In genomic region chr5:177494356-177495195, GRCh38 we compare ENCODE assay signal across 8 cellular contexts. TPM values are rescaled to one million over a fixed set of nuclear protein-coding genes. Genes with fewer than 3 reads are reported as not detected.
A peak's percentile ranks its signal among the peaks of the same experiment; 100 is the strongest.
DNase-seq lines count a peak whose midpoint lies in the region; ATAC-seq, FAIRE-seq and TF ChIP-seq lines count a peak whose summit lies in the region.
"Had no signal": no experiment of that assay in that cellular context is flagged by ENCODE, and none has a peak within 500 bp of the region (broad histone marks: within the 10 kb centered on the region; RNA-seq: fewer than 3 reads in every experiment).

No MANE protein-coding gene starts in this region.

- SMC1A ChIA-PET in GM12878 (lab: Charles Lee; ENCODE audit: uncharacterized antibody, unreplicated experiment): interaction anchor here (0.8 to 2.2 kb wide), 6 partner anchors 16 to 91 kb away, joined by 3 to 11 read pairs (median 4); no protein-coding TSS in a partner anchor

- no peak overlapping the region for H3K9ac ChIP-seq in GM12878 (ENCODE audit: control insufficient read depth, insufficient read depth, low read length)
- no peak overlapping the region for H3K9ac ChIP-seq in kidney (ENCODE audit: low read length in 2 of 2)

- TF ChIP-seq CTCF in GM13977 (IDR thresholded peaks at IDR 0.05; ENCODE audit: extremely low read depth, insufficient read depth, missing control alignments) (no peak), GM12878 (IDR thresholded peaks at IDR 0.05 in 2 of 3, conservative IDR thresholded peaks at IDR 0.05 in 1 of 3; ENCODE audit: control insufficient read depth in 2 of 3, extremely low read depth in 1 of 3, insufficient read depth in 1 of 3, low read depth in 3 of 3, low read length in 3 of 3) (0 out of 6 replicates have a peak, but pooled peaks have one; percentile 7 to 14 (median 7)), kidney (IDR thresholded peaks at IDR 0.05; ENCODE audit: borderline replicate concordance, extremely low read depth, insufficient read depth) (peak; percentile 11)

- FAIRE-seq in GM12878 (lab: Jason Lieb, UNC) (no peak), kidney (lab: Jason Lieb, UNC) (no peak)

- H3K4me3 Mint-ChIP-seq in stimulated activated naive CD8-positive, alpha-beta T cell treated with anti-CD3 and anti-CD28 coated beads, Interleukin-15, amount 100 ng/mL, for 72 hours: peak overlapping the region; percentile 42 to 86
- H3K4me3 Mint-ChIP-seq: activated naive CD4-positive, alpha-beta T cell treated with anti-CD3 and anti-CD28 coated beads, Interleukin-2, amount 50 U/mL, for 24 hours had no signal

- H3K27ac Mint-ChIP-seq in stimulated activated naive CD8-positive, alpha-beta T cell treated with anti-CD3 and anti-CD28 coated beads, Interleukin-15, amount 100 ng/mL, for 72 hours: peak overlapping the region in 1 of 2 donors; percentile 87
- H3K27ac Mint-ChIP-seq: activated naive CD4-positive, alpha-beta T cell treated with anti-CD3 and anti-CD28 coated beads, Interleukin-2, amount 50 U/mL, for 24 hours had no signal

- H3K9me3 Mint-ChIP-seq in stimulated activated naive CD8-positive, alpha-beta T cell treated with anti-CD3 and anti-CD28 coated beads, Interleukin-15, amount 100 ng/mL, for 72 hours: no peaks in the 10 kb centered on the region
- H3K9me3 Mint-ChIP-seq: activated naive CD4-positive, alpha-beta T cell treated with anti-CD3 and anti-CD28 coated beads, Interleukin-2, amount 50 U/mL, for 24 hours had no signal

- peak; percentile 53 for ATAC-seq in GM12878
- peak; percentile 42 for ATAC-seq in stimulated activated naive CD8-positive, alpha-beta T cell treated with anti-CD3 and anti-CD28 coated beads, Interleukin-15, amount 100 ng/mL, for 72 hours
- ATAC-seq in HG03175 (IDR thresholded peaks at IDR 0.05; ENCODE audit: unreplicated experiment): no peak

- no peak overlapping the region; the same call in 1 of the 2 replicates for H3K4me3 ChIP-seq in GM12878
- no peak overlapping the region for H3K4me3 ChIP-seq in kidney (ENCODE audit: low read length in 2 of 2)

- WGBS in GM12878 (ENCODE audit: insufficient coverage, insufficient replicate concordance, low lambda C conversion rate, missing lambda C conversion rate): 70% methylated on average over 9 of the region's 11 CpGs

- peaks cover 6% of the 10 kb centered on the region for H3K79me2 ChIP-seq in GM12878 (ENCODE audit: control insufficient read depth, insufficient read depth, low read length)

- no peak overlapping the region for H2AFZ ChIP-seq in GM12878 (ENCODE audit: control insufficient read depth, low read depth, low read length)

- RAD21 ChIA-PET in GM12878 (lab: Charles Lee; ENCODE audit: unreplicated experiment): interaction anchor here (1.3 to 2.8 kb wide), 8 partner anchors 13 to 183 kb away, joined by 3 to 17 read pairs (median 4); partner anchors contain the start of gene MXD3

- H3K27me3 ChIP-seq in GM12878 (replicated peaks in 1 of 2; ENCODE audit: control insufficient read depth in 2 of 2, insufficient read depth in 2 of 2, low read length in 1 of 2): no peaks in the 10 kb centered on the region; a peak in 1 of 4 replicates

- POLR2A ChIA-PET in GM12878 (lab: Charles Lee): interaction anchor here (0.8 to 4.2 kb wide), 6 partner anchors 12 to 105 kb away, joined by 3 to 18 read pairs (median 5); partner anchors contain the start of gene DOK3

- no peak for TF ChIP-seq RAD21 in GM12878 (IDR thresholded peaks at IDR 0.05; ENCODE audit: insufficient read depth, low read depth, low read length)

- TF ChIP-seq POLR2A in GM12878 (IDR thresholded peaks at IDR 0.05; ENCODE audit: low read depth, low read length): 0 out of 2 replicates have a peak, but pooled peaks have one; percentile 22

- BruUV-seq in GM12878 (replicated peaks; lab: Mats Ljungman, UMichigan): no TSS peak

- H3K36me3 ChIP-seq in GM12878 (ENCODE audit: control insufficient read depth in 2 of 2, insufficient read depth in 2 of 2, low read length in 1 of 2) (peaks cover 0 to 6% of the 10 kb centered on the region in 2 experiments; a peak in 2 of 4 replicates), kidney (ENCODE audit: control insufficient read depth in 1 of 2, insufficient read depth in 2 of 2, low read length in 2 of 2) (no peaks in the 10 kb centered on the region)

- no peaks in the 10 kb centered on the region for H4K20me1 ChIP-seq in GM12878 (ENCODE audit: control insufficient read depth, insufficient read depth)

- H3K4me1 Mint-ChIP-seq in stimulated activated naive CD8-positive, alpha-beta T cell treated with anti-CD3 and anti-CD28 coated beads, Interleukin-15, amount 100 ng/mL, for 72 hours: peaks cover 64% of the 10 kb centered on the region

- peak overlapping the region; percentile 69 for H3K27ac ChIP-seq in GM12878 (ENCODE audit: control insufficient read depth, insufficient read depth)
- peak overlapping the region; percentile 43 to 91 for H3K27ac ChIP-seq in kidney (ENCODE audit: low read depth in 2 of 2, low read length in 2 of 2)

- intact Hi-C loops in GM12878 (cut with micrococcal nuclease; ENCODE audit: unreplicated experiment): no loop called here
- intact Hi-C loops in kidney (cut with DNase I): no loop called here

- in situ Hi-C loops in GM13977 (cut with MboI; ENCODE audit: low pct_unique_long_range_greater_than_20kb, low sequenced_read_pairs, unreplicated experiment) (no loop called here), GM12878 (cut with MboI) (no loop called here)

- no peak for TF ChIP-seq EP300 in GM12878 (IDR thresholded peaks at IDR 0.05; ENCODE audit: borderline replicate concordance in 1 of 2, control insufficient read depth in 1 of 2, low read depth in 2 of 2, low read length in 2 of 2)

- peak; percentile 62 for DNase-seq in GM13977 (ENCODE audit: low spot score)
- DNase-seq in NOMO-1 treated with dmso at 0.1 percent for 144 hours (lab: John Stamatoyannopoulos, UW; ENCODE audit: unreplicated experiment): peak; percentile 80
- no peak for DNase-seq in GM12878 (ENCODE audit: low read depth, low spot score)
- peak; percentile 92 for DNase-seq in kidney
- DNase-seq in stimulated activated naive CD8-positive, alpha-beta T cell treated with anti-CD3 and anti-CD28 coated beads, Interleukin-15, amount 100 ng/mL, for 72 hours: peak in 1 of 2 donors; percentile 35
- no peak for DNase-seq in HuH-7 (ENCODE audit: low spot score)

- peaks cover 16% of the 10 kb centered on the region for H3K27me3 Mint-ChIP-seq in stimulated activated naive CD8-positive, alpha-beta T cell treated with anti-CD3 and anti-CD28 coated beads, Interleukin-15, amount 100 ng/mL, for 72 hours
- H3K27me3 Mint-ChIP-seq: activated naive CD4-positive, alpha-beta T cell treated with anti-CD3 and anti-CD28 coated beads, Interleukin-2, amount 50 U/mL, for 24 hours had no signal

- H3K4me2 ChIP-seq in GM12878 (ENCODE audit: control insufficient read depth, insufficient read depth): peak overlapping the region; percentile 90

- H3K9me3 ChIP-seq in GM12878 (replicated peaks; ENCODE audit: control insufficient read depth, insufficient read depth, low read length) (no peaks in the 10 kb centered on the region), kidney (ENCODE audit: control insufficient read depth in 1 of 2, low read length in 2 of 2) (no peaks in the 10 kb centered on the region)

- H3K4me1 ChIP-seq in GM12878 (ENCODE audit: control insufficient read depth, insufficient read depth, low read length) (peaks cover 26% of the 10 kb centered on the region), kidney (ENCODE audit: control insufficient read depth in 1 of 2, insufficient read depth in 1 of 2, low read depth in 1 of 2, low read length in 2 of 2) (peaks cover 0 to 14% of the 10 kb centered on the region in 2 donors)

- CTCF ChIA-PET in GM12878 (lab: Yijun Ruan, JAX): interaction anchor here (0.6 to 4.9 kb wide), 12 partner anchors 14 to 834 kb away, joined by 3 to 36 read pairs (median 5); partner anchors contain the start of gene DOK3

RNA-seq across cellular contexts. Expression of gene PDLIM7, which starts 2.8 kb away (rescaled TPM):
- total RNA-seq in GM12878 (2013; cell fraction: nucleolus; rRNA removed): 37.7 and 45.6 TPM in 2 replicates
- 15.5 and 18.2 TPM in 2 replicates for total RNA-seq in GM12878 (2014; rRNA removed)
- 6.2 and 7.6 TPM in 2 replicates for total RNA-seq in GM12878 (2014; rRNA removed; fragmentation: Illumina TruSeq; extraction: Trizol)
- 30.3 and 36.6 TPM in 2 replicates for total RNA-seq in GM12878 (2021)
- polyA plus RNA-seq in GM12878 (2011; ENCODE audit: low read depth): 8.6 TPM
- 10.2 and 23.1 TPM in 2 replicates for polyA plus RNA-seq in GM12878 (2011; rRNA removed)
- 30.5 and 48.8 TPM in 2 replicates for polyA plus RNA-seq in GM12878 (2011; cell fraction: cytosol; rRNA removed)
- polyA plus RNA-seq in GM12878 (2011; cell fraction: nucleus; rRNA removed): 173 and 211 TPM in 2 replicates
- polyA plus RNA-seq in GM12878 (2012): 21.0 and 23.7 TPM in 2 replicates
- 1.1 and 5.1 TPM in 2 replicates for polyA plus RNA-seq in GM12878 (2014; fragmentation: Illumina TruSeq; extraction: Trizol)
- 1 to 10 TPM in 1 of 2 experiments, under 1 TPM in 1; 0.82 to 2.3 TPM for polyA plus RNA-seq in GM12878 (2014; fragmentation: Nextera tagmentation; extraction: Ambion mirVana)
- polyA plus RNA-seq in GM12878 (2014; rRNA removed): 33.3 and 47.9 TPM in 2 replicates
- polyA plus RNA-seq in GM12878 (2016; fragmentation: Nextera tagmentation; extraction: Ambion mirVana): 10 to 100 TPM; 35.3 to 35.8 TPM
- 15.1 and 21.8 TPM in 2 replicates for polyA minus RNA-seq in GM12878 (2011; rRNA and poly(A)+ RNA removed)
- polyA minus RNA-seq in GM12878 (2011; cell fraction: cytosol; rRNA and poly(A)+ RNA removed): 16.8 and 19.9 TPM in 2 replicates
- polyA minus RNA-seq in GM12878 (2011; cell fraction: nucleus; rRNA and poly(A)+ RNA removed): 27.6 and 54.2 TPM in 2 replicates
- 89.7 TPM for total RNA-seq in kidney
- polyA plus RNA-seq in kidney (ENCODE audit: insufficient read depth, low read depth, low replicate concordance): 46.4 TPM

RNA-seq across cellular contexts. Expression of gene DOK3, which starts 15.1 kb away (rescaled TPM):
- 146 and 175 TPM in 2 replicates for total RNA-seq in GM12878 (2013; cell fraction: nucleolus; rRNA removed)
- total RNA-seq in GM12878 (2014; rRNA removed) (48.8 and 52.6 TPM in 2 replicates), GM12878 (2014; rRNA removed; fragmentation: Illumina TruSeq; extraction: Trizol) (16.4 and 17.7 TPM in 2 replicates), GM12878 (2021) (95.3 and 107 TPM in 2 replicates), kidney (18.6 TPM)
- 36.3 TPM for polyA plus RNA-seq in GM12878 (2011; ENCODE audit: low read depth)
- polyA plus RNA-seq in GM12878 (2011; rRNA removed) (26.3 and 51.5 TPM in 2 replicates), GM12878 (2014; fragmentation: Illumina TruSeq; extraction: Trizol) (42.7 and 47.0 TPM in 2 replicates), GM12878 (2014; fragmentation: Nextera tagmentation; extraction: Ambion mirVana) (1 to 10 TPM; 6.6 to 8.0 TPM), GM12878 (2014; rRNA removed) (89.0 and 112 TPM in 2 replicates), GM12878 (2016; fragmentation: Nextera tagmentation; extraction: Ambion mirVana) (10 to 100 TPM; 53.7 to 68.5 TPM), kidney (ENCODE audit: insufficient read depth, low read depth, low replicate concordance) (1.9 TPM)
- 68.7 and 85.6 TPM in 2 replicates for polyA plus RNA-seq in GM12878 (2011; cell fraction: cytosol; rRNA removed)
- 247 and 263 TPM in 2 replicates for polyA plus RNA-seq in GM12878 (2011; cell fraction: nucleus; rRNA removed)
- 84.1 and 86.7 TPM in 2 replicates for polyA plus RNA-seq in GM12878 (2012)
- polyA minus RNA-seq in GM12878 (2011; rRNA and poly(A)+ RNA removed): 19.3 and 39.3 TPM in 2 replicates
- polyA minus RNA-seq in GM12878 (2011; cell fraction: cytosol; rRNA and poly(A)+ RNA removed): 25.3 and 28.3 TPM in 2 replicates
- 35.3 and 49.6 TPM in 2 replicates for polyA minus RNA-seq in GM12878 (2011; cell fraction: nucleus; rRNA and poly(A)+ RNA removed)

RNA-seq across cellular contexts. Expression of gene DBN1, which starts 21.1 kb away (rescaled TPM):
- total RNA-seq in GM12878 (2013; cell fraction: nucleolus; rRNA removed): 33.1 and 35.4 TPM in 2 replicates
- total RNA-seq in GM12878 (2014; rRNA removed) (36.0 and 42.0 TPM in 2 replicates), GM12878 (2014; rRNA removed; fragmentation: Illumina TruSeq; extraction: Trizol) (16.8 and 19.2 TPM in 2 replicates), GM12878 (2021) (75.4 and 81.0 TPM in 2 replicates), kidney (64.2 TPM)
- polyA plus RNA-seq in GM12878 (2011; ENCODE audit: low read depth): 8.1 TPM
- polyA plus RNA-seq in GM12878 (2011; rRNA removed) (10.0 and 14.1 TPM in 2 replicates), GM12878 (2014; fragmentation: Illumina TruSeq; extraction: Trizol) (3.2 and 15.9 TPM in 2 replicates), GM12878 (2014; fragmentation: Nextera tagmentation; extraction: Ambion mirVana) (under 1 TPM; 0.18 to 0.62 TPM), GM12878 (2014; rRNA removed) (49.0 and 58.5 TPM in 2 replicates), GM12878 (2016; fragmentation: Nextera tagmentation; extraction: Ambion mirVana) (10 to 100 TPM; 36.5 to 38.0 TPM), kidney (ENCODE audit: insufficient read depth, low read depth, low replicate concordance) (56.5 TPM)
- polyA plus RNA-seq in GM12878 (2011; cell fraction: cytosol; rRNA removed): 12.3 and 18.9 TPM in 2 replicates
- 53.4 and 220 TPM in 2 replicates for polyA plus RNA-seq in GM12878 (2011; cell fraction: nucleus; rRNA removed)
- 13.9 and 24.5 TPM in 2 replicates for polyA plus RNA-seq in GM12878 (2012)
- polyA minus RNA-seq in GM12878 (2011; rRNA and poly(A)+ RNA removed): 12.5 and 16.2 TPM in 2 replicates
- polyA minus RNA-seq in GM12878 (2011; cell fraction: cytosol; rRNA and poly(A)+ RNA removed): 13.1 and 13.9 TPM in 2 replicates
- 11.1 and 35.8 TPM in 2 replicates for polyA minus RNA-seq in GM12878 (2011; cell fraction: nucleus; rRNA and poly(A)+ RNA removed)

RNA-seq across cellular contexts. Expression of gene DDX41, which starts 22.2 kb away (rescaled TPM):
- 139 and 149 TPM in 2 replicates for total RNA-seq in GM12878 (2013; cell fraction: nucleolus; rRNA removed)
- total RNA-seq in GM12878 (2014; rRNA removed) (184 and 215 TPM in 2 replicates), GM12878 (2014; rRNA removed; fragmentation: Illumina TruSeq; extraction: Trizol) (56.3 and 59.3 TPM in 2 replicates), GM12878 (2021) (136 and 149 TPM in 2 replicates), kidney (86.7 TPM)
- polyA plus RNA-seq in GM12878 (2011; ENCODE audit: low read depth): 86.4 TPM
- polyA plus RNA-seq in GM12878 (2011; rRNA removed) (83.0 and 114 TPM in 2 replicates), GM12878 (2014; fragmentation: Illumina TruSeq; extraction: Trizol) (36.1 and 59.5 TPM in 2 replicates), GM12878 (2014; fragmentation: Nextera tagmentation; extraction: Ambion mirVana) (10 to 100 TPM; 32.7 to 67.6 TPM), GM12878 (2014; rRNA removed) (176 and 216 TPM in 2 replicates), GM12878 (2016; fragmentation: Nextera tagmentation; extraction: Ambion mirVana) (100 to 1,000 TPM in 1 of 2 experiments, 10 to 100 TPM in 1; 85.9 to 101 TPM), kidney (ENCODE audit: insufficient read depth, low read depth, low replicate concordance) (97.3 TPM)
- 164 and 232 TPM in 2 replicates for polyA plus RNA-seq in GM12878 (2011; cell fraction: cytosol; rRNA removed)
- polyA plus RNA-seq in GM12878 (2011; cell fraction: nucleus; rRNA removed): 533 and 587 TPM in 2 replicates
- 160 and 166 TPM in 2 replicates for polyA plus RNA-seq in GM12878 (2012)
- 125 and 201 TPM in 2 replicates for polyA minus RNA-seq in GM12878 (2011; rRNA and poly(A)+ RNA removed)
- 40.6 and 85.2 TPM in 2 replicates for polyA minus RNA-seq in GM12878 (2011; cell fraction: cytosol; rRNA and poly(A)+ RNA removed)
- 141 and 184 TPM in 2 replicates for polyA minus RNA-seq in GM12878 (2011; cell fraction: nucleus; rRNA and poly(A)+ RNA removed)

RNA-seq across cellular contexts. Expression of gene PRR7, which starts 48.0 kb away (rescaled TPM):
- 20.9 and 22.0 TPM in 2 replicates for total RNA-seq in GM12878 (2013; cell fraction: nucleolus; rRNA removed)
- 12.0 and 15.3 TPM in 2 replicates for total RNA-seq in GM12878 (2014; rRNA removed)
- 0.40 and 0.60 TPM in 2 replicates for total RNA-seq in GM12878 (2014; rRNA removed; fragmentation: Illumina TruSeq; extraction: Trizol)
- 15.7 and 15.9 TPM in 2 replicates for total RNA-seq in GM12878 (2021)
- polyA plus RNA-seq in GM12878 (2011; ENCODE audit: low read depth): 0.67 TPM
- polyA plus RNA-seq in GM12878 (2011; rRNA removed): 0.89 and 3.9 TPM in 2 replicates
- 13.3 and 32.6 TPM in 2 replicates for polyA plus RNA-seq in GM12878 (2011; cell fraction: cytosol; rRNA removed)
- polyA plus RNA-seq in GM12878 (2011; cell fraction: nucleus; rRNA removed): 26.2 and 34.2 TPM in 2 replicates
- polyA plus RNA-seq in GM12878 (2012): 5.0 and 10.6 TPM in 2 replicates
- polyA plus RNA-seq in GM12878 (2014; fragmentation: Illumina TruSeq; extraction: Trizol): 0.09 TPM in 1 of 2 replicates, not detected in the other
- polyA plus RNA-seq in GM12878 (2014; fragmentation: Nextera tagmentation; extraction: Ambion mirVana): not detected
- 18.8 and 21.0 TPM in 2 replicates for polyA plus RNA-seq in GM12878 (2014; rRNA removed)
- polyA plus RNA-seq in GM12878 (2016; fragmentation: Nextera tagmentation; extraction: Ambion mirVana): 1 to 10 TPM; 4.6 TPM
- polyA minus RNA-seq in GM12878 (2011; rRNA and poly(A)+ RNA removed): 0.44 and 2.4 TPM in 2 replicates
- polyA minus RNA-seq in GM12878 (2011; cell fraction: cytosol; rRNA and poly(A)+ RNA removed): 5.6 and 7.6 TPM in 2 replicates
- 6.2 and 11.8 TPM in 2 replicates for polyA minus RNA-seq in GM12878 (2011; cell fraction: nucleus; rRNA and poly(A)+ RNA removed)
- 5.5 TPM for total RNA-seq in kidney
- 1.6 TPM for polyA plus RNA-seq in kidney (ENCODE audit: insufficient read depth, low read depth, low replicate concordance)

Comparison
In these comparisons a context has a peak if more than half of its experiments do, and no peak if none do; other contexts are left out.
1. DNase-seq: peak in GM13977 (single experiment), NOMO-1 treated with dmso at 0.1 percent for 144 hours (single experiment) and kidney (single experiment); none in GM12878 (single experiment) and HuH-7 (single experiment).